ENCODE assay signal across 19 cellular contexts in genomic region chr5:78632467-78632866, GRCh38.
"Had no signal": no experiment of that assay in that cellular context is flagged by ENCODE, and none has a peak within 500 bp of the region (broad histone marks: within the 10 kb centered on the region; RNA-seq: fewer than 3 reads in every experiment).

No MANE protein-coding gene starts in this region.

- DNase-seq: activated CD4-positive, alpha-beta T cell treated with anti-CD3 and anti-CD28 coated beads for 4 hours; activated CD8-positive, alpha-beta memory T cell treated with anti-CD3 and anti-CD28 coated beads, Interleukin-2, amount 50 U/mL, for 4 hours; activated CD8-positive, alpha-beta T cell treated with anti-CD3 and anti-CD28 coated beads for 36 hours; activated gamma-delta T cell treated with Interleukin-2 at 50 U/mL for 16 hours; activated naive CD4-positive, alpha-beta T cell treated with anti-CD3 and anti-CD28 coated beads, Interleukin-2, amount 10 ng/mL, durations not matched to agents 7 days and 5 days; activated naive CD8-positive, alpha-beta T cell treated with anti-CD3 and anti-CD28 coated beads for 36 hours; activated T-cell treated with anti-CD3 and anti-CD28 coated beads, Interleukin-2, amount 50 U/mL, for 72 hours; brain microvascular endothelial cell; KG1; NCI-H1048; NCI-H146; NCI-H2029; NCI-H446; NCI-H524; PC-3; SHP77 treated with DMSO at 0.1 percent for 48 hours had no signal

- H3K4me1 Mint-ChIP-seq: activated naive CD4-positive, alpha-beta T cell treated with anti-CD3 and anti-CD28 coated beads, Interleukin-2, amount 10 ng/mL, durations not matched to agents 7 days and 5 days; activated naive CD8-positive, alpha-beta T cell treated with anti-CD3 and anti-CD28 coated beads for 36 hours had no signal

- H3K27ac Mint-ChIP-seq: activated CD8-positive, alpha-beta T cell treated with anti-CD3 and anti-CD28 coated beads for 36 hours; activated naive CD4-positive, alpha-beta T cell treated with anti-CD3 and anti-CD28 coated beads, Interleukin-2, amount 10 ng/mL, durations not matched to agents 7 days and 5 days; activated naive CD8-positive, alpha-beta T cell treated with anti-CD3 and anti-CD28 coated beads for 36 hours; activated T-cell treated with anti-CD3 and anti-CD28 coated beads, Interleukin-2, amount 50 U/mL, for 72 hours; activated T-helper 2 cell treated with anti-CD3 and anti-CD28 coated beads, Interferon-gamma antibody, Interleukin-2, Interleukin-4, amounts not matched to agents 10 μg/mL and 5 μg/mL and 100 μg/mL, durations not matched to agents 14 hours and 24 hours and 36 hours; T-helper 1 cell treated with Interleukin-12 subunit alpha and Interleukin-12 subunit beta and Interleukin-4 antibody, amounts not matched to agents 30 μg/mL and 1 μg/mL, for 36 hours had no signal

- ATAC-seq: activated CD4-positive, CD25-positive, alpha-beta regulatory T cell treated with anti-CD3 and anti-CD28 coated beads, Interleukin-2, amount 50 U/mL, for 24 hours; activated CD8-positive, alpha-beta T cell treated with anti-CD3 and anti-CD28 coated beads for 36 hours; activated T-cell treated with anti-CD3 and anti-CD28 coated beads, Interleukin-2, amount 50 U/mL, for 72 hours; PC-3 had no signal

- H3K27me3 Mint-ChIP-seq: activated naive CD8-positive, alpha-beta T cell treated with anti-CD3 and anti-CD28 coated beads for 36 hours had no signal

- H3K27ac ChIP-seq: brain microvascular endothelial cell had no signal

- H3K36me3 Mint-ChIP-seq: activated naive CD4-positive, alpha-beta T cell treated with anti-CD3 and anti-CD28 coated beads, Interleukin-2, amount 10 ng/mL, durations not matched to agents 7 days and 5 days; activated naive CD8-positive, alpha-beta T cell treated with anti-CD3 and anti-CD28 coated beads for 36 hours had no signal

- H3K9me3 Mint-ChIP-seq: activated CD8-positive, alpha-beta T cell treated with anti-CD3 and anti-CD28 coated beads for 36 hours; activated naive CD4-positive, alpha-beta T cell treated with anti-CD3 and anti-CD28 coated beads, Interleukin-2, amount 10 ng/mL, durations not matched to agents 7 days and 5 days; activated naive CD8-positive, alpha-beta T cell treated with anti-CD3 and anti-CD28 coated beads for 36 hours; activated T-cell treated with anti-CD3 and anti-CD28 coated beads, Interleukin-2, amount 50 U/mL, for 72 hours; activated T-helper 2 cell treated with anti-CD3 and anti-CD28 coated beads, Interferon-gamma antibody, Interleukin-2, Interleukin-4, amounts not matched to agents 10 μg/mL and 5 μg/mL and 100 μg/mL, durations not matched to agents 14 hours and 24 hours and 36 hours; T-helper 1 cell treated with Interleukin-12 subunit alpha and Interleukin-12 subunit beta and Interleukin-4 antibody, amounts not matched to agents 30 μg/mL and 1 μg/mL, for 36 hours had no signal

- H3K27me3 ChIP-seq: brain microvascular endothelial cell had no signal

- H3K4me3 Mint-ChIP-seq: activated CD8-positive, alpha-beta T cell treated with anti-CD3 and anti-CD28 coated beads for 36 hours; activated naive CD4-positive, alpha-beta T cell treated with anti-CD3 and anti-CD28 coated beads, Interleukin-2, amount 10 ng/mL, durations not matched to agents 7 days and 5 days; activated naive CD8-positive, alpha-beta T cell treated with anti-CD3 and anti-CD28 coated beads for 36 hours; activated T-cell treated with anti-CD3 and anti-CD28 coated beads, Interleukin-2, amount 50 U/mL, for 72 hours; T-helper 1 cell treated with Interleukin-12 subunit alpha and Interleukin-12 subunit beta and Interleukin-4 antibody, amounts not matched to agents 30 μg/mL and 1 μg/mL, for 36 hours had no signal
